8 cellular contexts compared by ENCODE assay signal in genomic region chr9:131418143-131419028, GRCh38. TPM values are rescaled to one million over a fixed set of nuclear protein-coding genes. Genes with fewer than 3 reads are reported as not detected.
A peak's percentile ranks its signal among the peaks of the same experiment; 100 is the strongest.
DNase-seq lines count a peak whose midpoint lies in the region; ATAC-seq and TF ChIP-seq lines count a peak whose summit lies in the region.

No MANE protein-coding gene starts in this region.

- H3K9me3 ChIP-seq in muscle layer of duodenum (ENCODE audit: control insufficient read depth in 1 of 2, low read length in 2 of 2), result no peaks in the 10 kb centered on the region

- peaks cover 0 to 3% of the 10 kb centered on the region in 2 donors for H3K36me3 ChIP-seq in muscle layer of duodenum (ENCODE audit: control insufficient read depth in 1 of 2, insufficient read depth in 2 of 2, low read length in 2 of 2)

- no peaks in the 10 kb centered on the region for H3K36me3 Mint-ChIP-seq in chondrocyte (ENCODE audit: low read depth)

- H3K4me1 ChIP-seq in muscle layer of duodenum (ENCODE audit: control insufficient read depth in 1 of 2, insufficient read depth in 2 of 2, low read length in 2 of 2), result peaks cover 35 to 80% of the 10 kb centered on the region in 2 donors

- H3K4me1 Mint-ChIP-seq in chondrocyte (ENCODE audit: low read depth), result peaks cover 74% of the 10 kb centered on the region

- H3K27me3 ChIP-seq in muscle layer of duodenum (ENCODE audit: low read depth, low read length), result no peaks in the 10 kb centered on the region

- H3K27me3 Mint-ChIP-seq in chondrocyte (ENCODE audit: low read depth), result no peaks in the 10 kb centered on the region

- H3K4me3 ChIP-seq in muscle layer of duodenum (ENCODE audit: low read depth in 1 of 2, low read length in 2 of 2), result no peak overlapping the region

- peak; percentile 85 for DNase-seq in DMS53 treated with DMSO at 0.1 percent for 48 hours (lab: John Stamatoyannopoulos, UW; ENCODE audit: unreplicated experiment)
- DNase-seq in NCI-H2171 (lab: John Stamatoyannopoulos, UW), result peak; percentile 47
- DNase-seq in chondrocyte (ENCODE audit: low spot score), result peak; percentile 60
- no peak for DNase-seq in ACHN
- no peak for DNase-seq in stimulated activated CD4-positive, alpha-beta T cell treated with anti-CD3 and anti-CD28 coated beads, Interleukin-12 subunit alpha, Interleukin-12 subunit beta, amount 100 ng/mL, for 4 hours
- no peak for DNase-seq in NOMO-1 treated with DMSO at 0.1 percent for 48 hours (lab: John Stamatoyannopoulos, UW; ENCODE audit: unreplicated experiment)

- TF ChIP-seq CTCF in chondrocyte (IDR thresholded peaks at IDR 0.05), result no peak

- no peak for ATAC-seq in HG03159 (IDR thresholded peaks at IDR 0.05; ENCODE audit: unreplicated experiment)

- no peaks in the 10 kb centered on the region for H3K9me3 Mint-ChIP-seq in chondrocyte (ENCODE audit: low read depth)

- H3K4me3 Mint-ChIP-seq in chondrocyte (ENCODE audit: unreplicated experiment), result no peak overlapping the region

- in situ Hi-C loops in ACHN (cut with HindIII; ENCODE audit: low pct_ligation_motif_present, low pct_unique_long_range_greater_than_20kb, low sequenced_read_pairs), result no loop called here

- H3K27ac ChIP-seq in muscle layer of duodenum (ENCODE audit: low read length), result peak overlapping the region; percentile 48

- peak overlapping the region; percentile 95 for H3K27ac Mint-ChIP-seq in chondrocyte (ENCODE audit: unreplicated experiment)

RNA-seq across cellular contexts. Expression of gene PRRC2B, which starts 24.5 kb away (rescaled TPM):
- total RNA-seq in chondrocyte, result 233 to 235 TPM (median 235 TPM) in 3 replicates

Comparison
In these comparisons a context has a peak if more than half of its experiments do, and no peak if none do; other contexts are left out.
1. DNase-seq: peak in DMS53 treated with DMSO at 0.1 percent for 48 hours (single experiment), NCI-H2171 (single experiment) and chondrocyte (single experiment); none in ACHN (single experiment), stimulated activated CD4-positive, alpha-beta T cell treated with anti-CD3 and anti-CD28 coated beads, Interleukin-12 subunit alpha, Interleukin-12 subunit beta, amount 100 ng/mL, for 4 hours (single experiment) and NOMO-1 treated with DMSO at 0.1 percent for 48 hours (single experiment).